In the genomic region with DNA sequence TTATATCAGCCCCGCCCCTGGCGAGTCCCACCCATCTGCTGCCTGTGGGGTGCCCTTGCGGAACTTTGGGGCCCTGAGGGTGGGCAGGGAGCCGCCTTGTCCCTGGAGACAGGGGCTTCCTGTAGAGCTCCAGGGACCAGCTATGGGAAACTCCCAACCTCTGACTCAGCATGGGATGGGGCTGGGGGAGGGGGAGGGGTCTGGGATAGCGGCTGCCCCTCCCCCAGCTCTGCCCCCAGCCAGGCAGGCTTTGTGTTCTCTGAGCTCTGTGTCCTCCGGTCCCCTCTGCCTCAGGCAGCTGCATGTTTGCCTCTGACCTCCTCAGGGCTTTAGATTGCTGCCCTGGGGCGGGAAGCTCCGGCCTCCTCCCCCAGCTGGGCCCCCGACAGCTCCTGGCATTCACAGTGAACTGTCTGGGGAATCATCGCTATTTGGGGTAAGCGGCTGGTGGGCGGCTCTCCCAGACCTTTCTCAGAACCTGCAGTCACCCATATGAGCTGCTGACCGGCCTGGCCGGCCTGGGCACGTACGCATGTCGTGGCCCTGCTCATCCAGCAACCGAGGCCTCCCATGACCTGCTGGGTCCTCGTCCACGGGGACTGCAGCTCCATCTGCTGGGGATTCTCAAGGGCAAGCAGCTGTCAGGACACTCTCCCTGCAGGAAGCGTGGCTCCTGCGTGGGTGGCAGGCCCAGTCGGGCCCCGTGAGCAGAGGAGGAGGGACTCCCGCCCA, we compare ENCODE assay signal across 9 cellular contexts. TPM values are rescaled to one million over a fixed set of nuclear protein-coding genes. Genes with fewer than 3 reads are reported as not detected.
DNase-seq lines count a peak whose midpoint lies in the region; TF ChIP-seq lines count a peak whose summit lies in the region.
"Had no signal": no experiment of that assay in that cellular context is flagged by ENCODE, and none has a peak within 500 bp of the region (broad histone marks: within the 10 kb centered on the region; RNA-seq: fewer than 3 reads in every experiment).

No MANE protein-coding gene starts in this region.

- no peak for TF ChIP-seq EP300 in stomach (IDR thresholded peaks at IDR 0.05)

- no peaks in the 10 kb centered on the region for H3K36me3 Mint-ChIP-seq in brain

- no peak overlapping the region for H3K4me3 Mint-ChIP-seq in brain
- H3K4me3 Mint-ChIP-seq: central memory CD8-positive, alpha-beta T cell had no signal

- no peak overlapping the region; the same call in 1 of the 2 replicates for H3K4me3 ChIP-seq in HUES48 (ENCODE audit: low read depth, low read length)
- no peak overlapping the region for H3K4me3 ChIP-seq in stomach

- intact Hi-C loops in stomach (cut with DNase I; ENCODE audit: low total_unique reads): no loop called here

- peak overlapping the region; percentile 53 for H3K9ac ChIP-seq in HUES48 (ENCODE audit: low read depth, low read length)

- WGBS in stomach, 5 donors: 52 to 62% (median 56%) methylated on average over 18 to 25 of the region's 25 CpGs

- H3K9me3 ChIP-seq in HUES48 (ENCODE audit: control insufficient read depth, insufficient read depth, low read length) (no peaks in the 10 kb centered on the region), stomach (no peaks in the 10 kb centered on the region)

- peaks cover 3% of the 10 kb centered on the region for H3K27me3 Mint-ChIP-seq in brain

- peak; percentile 49 for DNase-seq in iris pigment epithelial cell (ENCODE audit: low read depth)
- DNase-seq in stomach: no peak
- DNase-seq in effector CD4-positive, alpha-beta T cell: no peak
- DNase-seq in SKM-1 (lab: John Stamatoyannopoulos, UW; ENCODE audit: unreplicated experiment): no peak
- no peak for DNase-seq in LoVo (ENCODE audit: low spot score)
- DNase-seq: OCI-M1 had no signal

- H3K36me3 ChIP-seq in HUES48 (ENCODE audit: control insufficient read depth, insufficient read depth, low read length): peaks cover 33% of the 10 kb centered on the region
- peaks cover 0 to 68% (median 31%) of the 10 kb centered on the region in 4 donors for H3K36me3 ChIP-seq in stomach

- H3K4me1 ChIP-seq in HUES48 (ENCODE audit: control insufficient read depth, insufficient read depth, low read length) (peaks cover 14% of the 10 kb centered on the region), stomach (peaks cover 6 to 29% (median 18%) of the 10 kb centered on the region in 4 donors)

- H3K4me1 Mint-ChIP-seq in brain: peaks cover 30% of the 10 kb centered on the region
- H3K4me1 Mint-ChIP-seq: central memory CD8-positive, alpha-beta T cell had no signal

- H3K27ac ChIP-seq in HUES48 (ENCODE audit: low read depth, low read length) (peak overlapping the region; percentile 96), stomach (peak overlapping the region in 4 of 5 donors; percentile 7 to 59 (median 21))

- TF ChIP-seq POLR2A in stomach (IDR thresholded peaks at IDR 0.05): no peak

- H3K27me3 ChIP-seq in HUES48 (ENCODE audit: control insufficient read depth, insufficient read depth, low read length): no peaks in the 10 kb centered on the region
- H3K27me3 ChIP-seq in stomach: peaks cover 0 to 61% (median 0%) of the 10 kb centered on the region in 3 donors

- peak overlapping the region in 1 of 5 experiments; percentile 89 for H3K27ac Mint-ChIP-seq in brain

- H3K9me3 Mint-ChIP-seq in brain: peaks cover 0 to 6% (median 0%) of the 10 kb centered on the region in 5 experiments
- H3K9me3 Mint-ChIP-seq: central memory CD8-positive, alpha-beta T cell had no signal

- TF ChIP-seq CTCF in brain (conservative IDR thresholded peaks at IDR 0.05): peak; percentile 58 to 66
- TF ChIP-seq CTCF in stomach (IDR thresholded peaks at IDR 0.05): peak in 1 of 7 experiments; percentile 19

RNA-seq across cellular contexts. Expression of a gene that starts 17.1 kb away (rescaled TPM):
- 13.5 TPM for polyA plus RNA-seq in brain (ENCODE audit: insufficient read depth, low read depth, low replicate concordance)
- total RNA-seq in stomach: 100 to 1,000 TPM in 2 of 5 donors, 10 to 100 TPM in 3; 16.9 to 149 (median 51.0) TPM
- 10 to 100 TPM; 14.6 to 28.4 (median 23.1) TPM for polyA plus RNA-seq in stomach
